Comparison of ENCODE assay signal across 7 cellular contexts in the genomic region with DNA sequence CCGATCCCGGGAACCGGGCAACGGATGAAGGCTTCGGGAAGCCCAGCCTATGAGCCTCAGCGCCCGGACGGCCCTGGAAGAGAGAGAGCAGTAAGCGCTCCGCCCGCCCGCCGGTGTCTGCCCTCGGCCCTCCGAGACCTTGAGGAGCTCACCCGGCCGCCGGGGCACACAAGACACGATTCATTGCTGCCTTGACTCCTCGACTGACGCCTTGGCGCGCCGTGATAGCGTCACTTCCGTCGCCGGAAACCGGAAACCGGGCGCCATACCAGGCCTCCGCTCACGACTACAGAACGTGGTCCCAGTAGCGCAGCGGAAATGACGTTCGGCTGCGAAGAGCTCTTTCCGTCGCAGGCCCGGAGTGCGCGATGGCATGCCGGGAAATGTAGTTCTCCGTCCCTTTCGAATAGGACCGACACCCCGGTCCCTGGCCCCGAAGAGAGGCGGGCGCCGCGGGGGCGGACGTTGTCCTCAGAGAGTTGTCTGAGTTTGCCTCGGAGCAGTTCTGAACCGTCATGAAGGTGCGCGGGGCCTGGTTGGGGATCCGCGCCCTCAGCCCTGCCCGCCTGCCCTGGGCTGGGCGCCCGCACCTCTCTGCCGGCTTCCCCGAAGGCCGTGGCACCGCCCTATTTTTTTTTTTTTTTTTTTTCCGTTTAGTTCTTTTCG. TPM values are rescaled to one million over a fixed set of nuclear protein-coding genes. Genes with fewer than 3 reads are reported as not detected.
DNase-seq lines count a peak whose midpoint lies in the region; ATAC-seq, FAIRE-seq and TF ChIP-seq lines count a peak whose summit lies in the region.

UQCC4 (minus strand) TSS at position 208 of the 666 bp plus-strand sequence; CDS start at position 184, 24 bp downstream.

- peak within 1 kb of the TSS; percentile 90 for H3K27ac ChIP-seq in hepatocyte

- DNase-seq in GM18507 (ENCODE audit: extremely low spot score, insufficient read length, low read depth) (peak; percentile 97), NCI-H2029 treated with DMSO at 0.1 percent for 48 hours (lab: John Stamatoyannopoulos, UW) (peak; percentile 88), T-helper 9 cell (peak; percentile 99), astrocyte of the hippocampus (ENCODE audit: low read depth, low spot score) (peak; percentile 100), hepatocyte (ENCODE audit: low spot score) (peak; percentile 99), retina (peak; percentile 99)

- ATAC-seq in HG02981 (IDR thresholded peaks at IDR 0.05; ENCODE audit: unreplicated experiment), result peak; percentile 88

- H3K4me1 ChIP-seq in hepatocyte (ENCODE audit: insufficient read depth), result peaks cover 14% of the 10 kb centered on the region

- H2AFZ ChIP-seq in hepatocyte, result peak within 1 kb of the TSS; percentile 37

- FAIRE-seq in GM18507 (lab: Jason Lieb, UNC), result peak; percentile 95

- no peaks in the 10 kb centered on the region for H3K9me3 ChIP-seq in hepatocyte (ENCODE audit: low read depth)

- TF ChIP-seq CTCF in hepatocyte (IDR thresholded peaks at IDR 0.05; ENCODE audit: poor library complexity), result no peak

- no peaks in the 10 kb centered on the region for H3K36me3 ChIP-seq in hepatocyte (replicated peaks; ENCODE audit: insufficient read depth, low read depth)

- peak within 1 kb of the TSS; percentile 59 for H3K4me3 ChIP-seq in hepatocyte

- H4K20me1 ChIP-seq in hepatocyte (ENCODE audit: insufficient read depth, poor library complexity, severe bottlenecking), result no peaks in the 10 kb centered on the region

- H3K4me2 ChIP-seq in hepatocyte, result peak within 1 kb of the TSS; percentile 93

- no peaks in the 10 kb centered on the region for H3K9me2 ChIP-seq in hepatocyte (replicated peaks; ENCODE audit: insufficient read depth)

- WGBS in hepatocyte (ENCODE audit: low lambda C conversion rate, missing lambda C conversion rate), result 2% methylated on average over 70 of the region's 71 CpGs

- no peaks in the 10 kb centered on the region for H3K27me3 ChIP-seq in hepatocyte

- peaks cover 32% of the 10 kb centered on the region for H3K79me2 ChIP-seq in hepatocyte

RNA-seq across cellular contexts. Expression of gene UQCC4, which starts in this region (rescaled TPM):
- 16.0 and 17.3 TPM in 2 replicates for total RNA-seq in hepatocyte
- polyA plus RNA-seq in hepatocyte, result 24.0 and 36.6 TPM in 2 replicates

Comparison
In these comparisons a context has a peak if more than half of its experiments do, and no peak if none do; other contexts are left out.
1. Peak in every context shown above with its lines: DNase-seq, ATAC-seq, H3K4me3 ChIP-seq and H3K27ac ChIP-seq.